Comparison of ENCODE assay signal across 22 cellular contexts in the genomic region with DNA sequence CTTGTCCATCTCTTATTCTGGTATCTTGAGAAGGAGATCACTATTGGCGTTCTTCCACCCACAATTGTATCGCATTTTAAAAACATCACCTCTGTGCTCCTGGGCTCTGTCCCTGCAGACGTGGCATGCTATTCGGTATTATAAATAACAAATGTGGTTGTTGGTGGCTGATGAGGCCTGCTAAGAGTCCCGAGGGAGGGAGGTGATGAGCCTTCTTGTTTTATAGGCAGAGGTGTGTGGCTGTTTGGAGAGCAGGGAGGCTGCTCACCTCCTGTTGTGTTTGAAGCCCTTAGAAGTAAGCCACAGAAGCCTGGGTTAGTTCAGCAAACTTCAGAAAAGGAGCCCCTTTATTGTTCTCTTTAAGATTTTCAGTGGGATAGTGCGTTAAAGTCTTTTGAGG. TPM values are rescaled to one million over a fixed set of nuclear protein-coding genes. Genes with fewer than 3 reads are reported as not detected.
DNase-seq lines count a peak whose midpoint lies in the region; ATAC-seq lines count a peak whose summit lies in the region.
"Had no signal": no experiment of that assay in that cellular context is flagged by ENCODE, and none has a peak within 500 bp of the region (broad histone marks: within the 10 kb centered on the region; RNA-seq: fewer than 3 reads in every experiment).

No MANE protein-coding gene starts in this region.

- no peak overlapping the region for H4K12ac ChIP-seq in trophoblast cell (ENCODE audit: low read depth, low read length)

- peak overlapping the region; percentile 1 for H2AFZ ChIP-seq in trophoblast cell (ENCODE audit: insufficient read depth, low read length, poor library complexity)

- H3K18ac ChIP-seq in trophoblast cell (ENCODE audit: low read length) = peak overlapping the region; percentile 54

- H3K4me1 ChIP-seq in trophoblast cell (ENCODE audit: control insufficient read depth in 1 of 2, insufficient read depth in 2 of 2, low read length in 2 of 2) (peaks cover 27 to 31% of the 10 kb centered on the region in 2 experiments), aorta (ENCODE audit: control insufficient read depth in 1 of 2, insufficient read depth in 2 of 2, low read length in 2 of 2) (no peaks in the 10 kb centered on the region)
- no peaks in the 10 kb centered on the region for H3K4me1 ChIP-seq in effector memory CD4-positive, alpha-beta T cell (ENCODE audit: control insufficient read depth, insufficient read depth, low read length, poor library complexity, severe bottlenecking)

- peak overlapping the region; percentile 37 for H4K8ac ChIP-seq in trophoblast cell (ENCODE audit: low read depth, low read length)

- H3K4me3 ChIP-seq in trophoblast cell (ENCODE audit: low read depth, low read length) (no peak overlapping the region), aorta (ENCODE audit: low read length in 2 of 2) (no peak overlapping the region)
- no peak overlapping the region for H3K4me3 ChIP-seq in effector memory CD4-positive, alpha-beta T cell (ENCODE audit: insufficient read depth, low read depth, low read length, poor library complexity, severe bottlenecking)
- H3K4me3 ChIP-seq: SJSA1 had no signal

- peaks cover 40% of the 10 kb centered on the region for H3K79me1 ChIP-seq in trophoblast cell (ENCODE audit: low read length)

- no CpG with 5 or more reads among the region's 6 CpGs for WGBS in trophoblast cell (ENCODE audit: extremely low coverage, insufficient coverage, insufficient read length)
- WGBS in aorta, 2 donors = 22 to 34% methylated on average over 6 of the region's 6 CpGs

- H3K9ac ChIP-seq in trophoblast cell (ENCODE audit: low read length) = no peak overlapping the region

- no peak overlapping the region for H3K23ac ChIP-seq in trophoblast cell (ENCODE audit: low read length)

- peak overlapping the region; percentile 77 for H2BK120ac ChIP-seq in trophoblast cell (ENCODE audit: insufficient read depth, low read length, poor library complexity)

- intact Hi-C loops in aorta (cut with DNase I) = no loop called here

- H2AK5ac ChIP-seq in trophoblast cell (ENCODE audit: low read length) = no peak overlapping the region

- H2BK12ac ChIP-seq in trophoblast cell (ENCODE audit: low read length) = peak overlapping the region; percentile 78

- H4K91ac ChIP-seq in trophoblast cell (ENCODE audit: low read depth, low read length) = peak overlapping the region; percentile 80

- peaks cover 15 to 30% of the 10 kb centered on the region in 2 experiments for H3K36me3 ChIP-seq in trophoblast cell (ENCODE audit: control insufficient read depth in 1 of 2, insufficient read depth in 2 of 2, low read length in 2 of 2)
- H3K36me3 ChIP-seq in aorta (ENCODE audit: control insufficient read depth in 1 of 2, insufficient read depth in 2 of 2, low read length in 1 of 2) = peaks cover 0 to 5% of the 10 kb centered on the region in 2 donors
- H3K36me3 ChIP-seq in effector memory CD4-positive, alpha-beta T cell (ENCODE audit: control insufficient read depth, insufficient read depth, low read length) = peaks cover 29% of the 10 kb centered on the region

- peak overlapping the region; percentile 42 for H2BK5ac ChIP-seq in trophoblast cell (ENCODE audit: low read depth, low read length, poor library complexity)

- no peak overlapping the region for H3K4me2 ChIP-seq in trophoblast cell (ENCODE audit: low read length)

- H3K27ac ChIP-seq in trophoblast cell (ENCODE audit: low read depth, low read length) = no peak overlapping the region
- peak overlapping the region; percentile 73 to 84 for H3K27ac ChIP-seq in aorta (ENCODE audit: low read depth in 1 of 2, low read length in 2 of 2)
- H3K27ac ChIP-seq in effector memory CD4-positive, alpha-beta T cell (ENCODE audit: insufficient read depth, low read length, poor library complexity, severe bottlenecking) = no peak overlapping the region
- H3K27ac ChIP-seq: SJSA1 had no signal

- H3K27me3 ChIP-seq in trophoblast cell (ENCODE audit: insufficient read depth, low read length) (no peaks in the 10 kb centered on the region), aorta (ENCODE audit: control insufficient read depth in 1 of 2, insufficient read depth in 2 of 2, low read length in 1 of 2) (no peaks in the 10 kb centered on the region)
- no peaks in the 10 kb centered on the region for H3K27me3 ChIP-seq in effector memory CD4-positive, alpha-beta T cell (replicated peaks; ENCODE audit: control insufficient read depth, insufficient read depth, low read length, poor library complexity, severe bottlenecking)
- H3K27me3 ChIP-seq: SJSA1 had no signal

- H3K79me2 ChIP-seq in trophoblast cell (ENCODE audit: control insufficient read depth, insufficient read depth, low read length, poor library complexity) = peaks cover 10% of the 10 kb centered on the region

- peak overlapping the region; percentile 22 for H3K4ac ChIP-seq in trophoblast cell (ENCODE audit: low read depth, low read length)

- ATAC-seq in aorta (ENCODE audit: low FRiP score) = no peak
- no peak for ATAC-seq in HG02623 (IDR thresholded peaks at IDR 0.05; ENCODE audit: unreplicated experiment)
- ATAC-seq in HG03571 (IDR thresholded peaks at IDR 0.05; ENCODE audit: unreplicated experiment) = no peak

- peak overlapping the region; percentile 46 for H3K14ac ChIP-seq in trophoblast cell (ENCODE audit: low read length)

- DNase-seq in NCI-H2107 treated with DMSO at 0.1 percent for 48 hours (lab: John Stamatoyannopoulos, UW; ENCODE audit: unreplicated experiment) (peak; percentile 39), NCI-H2107 (lab: John Stamatoyannopoulos, UW) (no peak), NCI-H2171 treated with DMSO at 0.1 percent for 48 hours (lab: John Stamatoyannopoulos, UW) (peak; percentile 55), trophoblast cell (no peak), aorta (no peak)
- no peak for DNase-seq in effector memory CD4-positive, alpha-beta T cell
- DNase-seq: 8988T; DMS53; MM.1S; NCI-H1105; NCI-H1694 treated with DMSO at 0.1 percent for 48 hours; NCI-H226; NCI-H526; NK-92 treated with Interleukin-12 subunit alpha and Interleukin-12 subunit beta, amount 100 ng/mL, for 24 hours; OCI-M1; RPMI8226; SW 1271 had no signal

- H3K9me3 ChIP-seq in trophoblast cell (ENCODE audit: insufficient read depth, low read depth, low read length) (no peaks in the 10 kb centered on the region), aorta (ENCODE audit: control insufficient read depth, low read length) (no peaks in the 10 kb centered on the region)
- H3K9me3 ChIP-seq in effector memory CD4-positive, alpha-beta T cell (ENCODE audit: control insufficient read depth, low read length) = no peaks in the 10 kb centered on the region
- H3K9me3 ChIP-seq: Caco-2, SJSA1 had no signal

RNA-seq across cellular contexts. Expression of gene MANBAL, which starts 15.6 kb away (rescaled TPM):
- 61.2 and 63.9 TPM in 2 replicates for polyA plus RNA-seq in trophoblast cell (2013)
- total RNA-seq in aorta = 10 to 100 TPM; 47.1 to 59.3 TPM
- 10 to 100 TPM; 61.1 to 86.8 TPM for polyA plus RNA-seq in aorta

RNA-seq across cellular contexts. Expression of gene SRC, which starts 40.9 kb away (rescaled TPM):
- polyA plus RNA-seq in trophoblast cell (2013) = 188 and 198 TPM in 2 replicates
- total RNA-seq in aorta = 10 to 100 TPM; 51.3 to 72.4 TPM
- polyA plus RNA-seq in aorta = 10 to 100 TPM; 16.7 to 31.1 TPM

RNA-seq across cellular contexts. Expression of gene GHRH, which starts 43.5 kb away (rescaled TPM):
- 0.11 and 0.19 TPM in 2 replicates for polyA plus RNA-seq in trophoblast cell (2013)
- total RNA-seq in aorta = not detected
- polyA plus RNA-seq in aorta = not detected
- total RNA-seq: Caco-2, G401, SJSA1 had no signal

Comparison
In these comparisons a context has a peak if more than half of its experiments do, and no peak if none do; other contexts are left out.
1. DNase-seq: peak in NCI-H2107 treated with DMSO at 0.1 percent for 48 hours (single experiment) and NCI-H2171 treated with DMSO at 0.1 percent for 48 hours (single experiment); none in NCI-H2107 (single experiment), trophoblast cell (0 of 2), aorta (0 of 2) and effector memory CD4-positive, alpha-beta T cell (0 of 3).
2. H3K27ac ChIP-seq: peak in aorta (2 of 2); none in trophoblast cell (single experiment) and effector memory CD4-positive, alpha-beta T cell (single experiment).